Comparison of ENCODE assay signal across 1 cellular context in the genomic region with DNA sequence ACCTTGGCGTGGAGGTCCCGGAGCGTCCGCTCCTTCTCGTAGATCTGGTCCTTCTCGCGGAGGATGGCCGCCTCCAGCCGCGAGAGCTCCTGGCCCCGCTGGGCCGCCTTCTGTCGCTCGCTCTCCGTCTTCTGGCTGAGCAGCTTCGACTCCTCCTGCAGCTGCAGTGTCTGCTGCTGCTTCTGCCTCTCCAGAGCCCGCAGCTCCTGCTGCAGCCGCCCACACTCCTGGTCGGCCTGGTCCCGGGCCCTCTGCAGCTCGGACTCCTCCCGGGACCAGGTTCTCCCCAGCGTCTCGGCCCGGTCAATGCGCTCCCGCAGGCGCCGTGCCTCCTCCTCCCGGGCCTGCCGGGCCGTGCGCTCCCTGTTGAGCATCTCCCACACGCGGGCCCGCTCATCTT.
A peak's percentile ranks its signal among the peaks of the same experiment; 100 is the strongest.
TF ChIP-seq lines count a peak whose summit lies in the region.

No MANE protein-coding gene starts in this region.

TF ChIP-seq in K562, 482 proteins besides CTCF, POLR2A, EP300 and RAD21:
- 0 out of 2 replicates have a peak, but pooled peaks have one; percentile 20 for TF ChIP-seq HDAC6 (IDR thresholded peaks at IDR 0.05; ENCODE audit: low read depth, low read length)
- no peak for TF ChIP-seq FOXJ3 (CRISPR knock-in tag; IDR thresholded peaks at IDR 0.05)
